ENCODE assay signal across 1 cellular context in genomic region chr1:15937706-15938168, GRCh38.
TF ChIP-seq lines count a peak whose summit lies in the region.

No MANE protein-coding gene starts in this region.

TF ChIP-seq in WTC11, 78 proteins besides CTCF, POLR2A, EP300 and RAD21 (continued from another document):
- TF ChIP-seq, protein P1, sequence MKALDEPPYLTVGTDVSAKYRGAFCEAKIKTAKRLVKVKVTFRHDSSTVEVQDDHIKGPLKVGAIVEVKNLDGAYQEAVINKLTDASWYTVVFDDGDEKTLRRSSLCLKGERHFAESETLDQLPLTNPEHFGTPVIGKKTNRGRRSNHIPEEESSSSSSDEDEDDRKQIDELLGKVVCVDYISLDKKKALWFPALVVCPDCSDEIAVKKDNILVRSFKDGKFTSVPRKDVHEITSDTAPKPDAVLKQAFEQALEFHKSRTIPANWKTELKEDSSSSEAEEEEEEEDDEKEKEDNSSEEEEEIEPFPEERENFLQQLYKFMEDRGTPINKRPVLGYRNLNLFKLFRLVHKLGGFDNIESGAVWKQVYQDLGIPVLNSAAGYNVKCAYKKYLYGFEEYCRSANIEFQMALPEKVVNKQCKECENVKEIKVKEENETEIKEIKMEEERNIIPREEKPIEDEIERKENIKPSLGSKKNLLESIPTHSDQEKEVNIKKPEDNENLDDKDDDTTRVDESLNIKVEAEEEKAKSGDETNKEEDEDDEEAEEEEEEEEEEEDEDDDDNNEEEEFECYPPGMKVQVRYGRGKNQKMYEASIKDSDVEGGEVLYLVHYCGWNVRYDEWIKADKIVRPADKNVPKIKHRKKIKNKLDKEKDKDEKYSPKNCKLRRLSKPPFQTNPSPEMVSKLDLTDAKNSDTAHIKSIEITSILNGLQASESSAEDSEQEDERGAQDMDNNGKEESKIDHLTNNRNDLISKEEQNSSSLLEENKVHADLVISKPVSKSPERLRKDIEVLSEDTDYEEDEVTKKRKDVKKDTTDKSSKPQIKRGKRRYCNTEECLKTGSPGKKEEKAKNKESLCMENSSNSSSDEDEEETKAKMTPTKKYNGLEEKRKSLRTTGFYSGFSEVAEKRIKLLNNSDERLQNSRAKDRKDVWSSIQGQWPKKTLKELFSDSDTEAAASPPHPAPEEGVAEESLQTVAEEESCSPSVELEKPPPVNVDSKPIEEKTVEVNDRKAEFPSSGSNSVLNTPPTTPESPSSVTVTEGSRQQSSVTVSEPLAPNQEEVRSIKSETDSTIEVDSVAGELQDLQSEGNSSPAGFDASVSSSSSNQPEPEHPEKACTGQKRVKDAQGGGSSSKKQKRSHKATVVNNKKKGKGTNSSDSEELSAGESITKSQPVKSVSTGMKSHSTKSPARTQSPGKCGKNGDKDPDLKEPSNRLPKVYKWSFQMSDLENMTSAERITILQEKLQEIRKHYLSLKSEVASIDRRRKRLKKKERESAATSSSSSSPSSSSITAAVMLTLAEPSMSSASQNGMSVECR (CRISPR knock-in tag; IDR thresholded peaks at IDR 0.05; ENCODE audit: borderline replicate concordance), result no peak
- no peak for TF ChIP-seq ZNF219 (CRISPR knock-in tag; IDR thresholded peaks at IDR 0.05; ENCODE audit: borderline replicate concordance)
